ENCODE assay signal across 1 cellular context in genomic region chr19:2032296-2032941, GRCh38.
TF ChIP-seq lines count a peak whose summit lies in the region.

No MANE protein-coding gene starts in this region.

TF ChIP-seq in K562, 482 proteins besides CTCF, POLR2A, EP300 and RAD21 (continued from another document):
- TF ChIP-seq VEZF1 (CRISPR knock-in tag; IDR thresholded peaks at IDR 0.05): peak; percentile 35; the same call in 1 of the 2 replicates
- no peak for TF ChIP-seq KHSRP (IDR thresholded peaks at IDR 0.05)
- TF ChIP-seq ZNF263 (CRISPR knock-in tag; IDR thresholded peaks at IDR 0.05; ENCODE audit: borderline replicate concordance): peak; percentile 46; the same call in 1 of the 2 replicates
- no peak for TF ChIP-seq RBM15 (IDR thresholded peaks at IDR 0.05; ENCODE audit: insufficient read depth, low read length)
- TF ChIP-seq BCOR (IDR thresholded peaks at IDR 0.05): no peak
TF ChIP-seq in K562: peak in this region for 3.
